In the genomic region with DNA sequence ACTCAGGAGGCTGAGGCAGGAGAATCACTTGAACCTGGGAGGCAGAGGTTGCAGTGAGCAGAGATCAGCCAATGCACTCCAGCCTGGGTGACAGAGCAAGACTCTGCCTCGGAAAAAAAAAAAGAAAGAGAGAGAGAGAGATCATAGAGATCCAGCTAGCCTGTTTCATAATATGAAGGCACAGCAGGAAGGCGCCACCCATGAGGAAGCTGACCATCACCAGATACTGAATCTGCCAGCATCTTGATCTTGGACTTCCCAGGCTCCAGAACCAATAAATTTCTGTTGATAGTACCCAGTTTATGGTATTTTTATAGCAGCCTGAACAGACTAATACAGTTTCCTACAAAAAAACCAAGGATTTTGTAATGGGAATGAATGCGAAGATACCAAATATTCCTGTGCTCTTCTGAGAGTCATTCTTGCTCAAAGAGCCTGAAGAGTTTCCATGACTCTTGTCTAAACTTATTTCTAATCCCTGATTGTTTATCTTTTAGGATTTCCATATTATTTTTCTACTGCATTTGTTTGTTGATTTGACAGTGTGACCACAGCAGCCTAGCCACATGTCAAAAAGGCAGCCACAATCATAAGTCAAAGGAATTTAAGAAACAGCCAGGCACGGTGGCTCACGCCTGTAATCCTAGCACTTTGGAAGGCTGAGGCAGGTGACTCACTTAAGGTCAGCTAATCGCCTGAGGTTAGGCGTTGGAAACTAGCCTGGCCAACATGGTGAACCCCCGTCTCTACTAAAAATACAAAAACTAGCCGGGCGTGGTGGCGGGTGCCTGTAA, we compare ENCODE assay signal across 1 cellular context.
TF ChIP-seq lines count a peak whose summit lies in the region.

No MANE protein-coding gene starts in this region.

TF ChIP-seq in HepG2, 621 proteins besides CTCF, POLR2A, EP300 and RAD21:
- no peak for TF ChIP-seq SALL2 (CRISPR knock-in tag; IDR thresholded peaks at IDR 0.05)
- TF ChIP-seq SKIL (CRISPR knock-in tag; IDR thresholded peaks at IDR 0.05; ENCODE audit: borderline replicate concordance): no peak
- TF ChIP-seq HNF4A (CRISPR knock-in tag; IDR thresholded peaks at IDR 0.05): no peak
- TF ChIP-seq ZNF781 (CRISPR knock-in tag; IDR thresholded peaks at IDR 0.05; ENCODE audit: borderline replicate concordance, not compliant biosample characterization): no peak
- TF ChIP-seq RAD51 (IDR thresholded peaks at IDR 0.05; ENCODE audit: borderline replicate concordance): no peak
- no peak for TF ChIP-seq TIGD3 (CRISPR knock-in tag; IDR thresholded peaks at IDR 0.05; ENCODE audit: borderline replicate concordance)
- no peak for TF ChIP-seq SMAD3 (CRISPR knock-in tag; IDR thresholded peaks at IDR 0.05)
- TF ChIP-seq ZNF703 (CRISPR knock-in tag; IDR thresholded peaks at IDR 0.05; ENCODE audit: borderline replicate concordance): no peak
- TF ChIP-seq ZNF343 (CRISPR knock-in tag; IDR thresholded peaks at IDR 0.05): no peak
- TF ChIP-seq JARID2 (CRISPR knock-in tag; IDR thresholded peaks at IDR 0.05; ENCODE audit: insufficient replicate concordance): no peak
- TF ChIP-seq, protein P1, sequence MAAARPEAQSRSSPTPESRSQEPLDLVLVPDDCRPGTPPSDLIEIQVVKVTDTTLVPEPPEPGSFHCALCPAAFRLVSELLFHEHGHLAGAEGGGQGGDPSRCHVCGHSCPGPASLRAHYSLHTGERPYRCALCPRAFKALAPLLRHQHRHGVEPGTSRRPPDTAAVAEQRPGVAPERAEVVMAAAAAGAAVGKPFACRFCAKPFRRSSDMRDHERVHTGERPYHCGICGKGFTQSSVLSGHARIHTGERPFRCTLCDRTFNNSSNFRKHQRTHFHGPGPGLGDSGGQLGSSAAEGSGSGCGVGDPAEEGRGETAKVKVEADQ (CRISPR knock-in tag; IDR thresholded peaks at IDR 0.05; ENCODE audit: borderline replicate concordance): no peak
- no peak for TF ChIP-seq ELF3 (CRISPR knock-in tag; IDR thresholded peaks at IDR 0.05)
- no peak for TF ChIP-seq CREM (IDR thresholded peaks at IDR 0.05)
- TF ChIP-seq CREM (CRISPR knock-in tag; IDR thresholded peaks at IDR 0.05): no peak
- TF ChIP-seq ZNF547 (CRISPR knock-in tag; IDR thresholded peaks at IDR 0.05): no peak
- TF ChIP-seq RFX3 (CRISPR knock-in tag; IDR thresholded peaks at IDR 0.05): no peak
- TF ChIP-seq ZFP90 (CRISPR knock-in tag; IDR thresholded peaks at IDR 0.05; ENCODE audit: borderline replicate concordance): no peak
- no peak for TF ChIP-seq ZHX2 (IDR thresholded peaks at IDR 0.05; ENCODE audit: low read depth)
- no peak for TF ChIP-seq ZHX2 (CRISPR knock-in tag; IDR thresholded peaks at IDR 0.05; ENCODE audit: borderline replicate concordance)
- no peak for TF ChIP-seq NR1H2 (CRISPR knock-in tag; IDR thresholded peaks at IDR 0.05; ENCODE audit: borderline replicate concordance, low read depth)
- TF ChIP-seq ZNF7 (CRISPR knock-in tag; IDR thresholded peaks at IDR 0.05): no peak
